21 cellular contexts compared by ENCODE assay signal in the genomic region with DNA sequence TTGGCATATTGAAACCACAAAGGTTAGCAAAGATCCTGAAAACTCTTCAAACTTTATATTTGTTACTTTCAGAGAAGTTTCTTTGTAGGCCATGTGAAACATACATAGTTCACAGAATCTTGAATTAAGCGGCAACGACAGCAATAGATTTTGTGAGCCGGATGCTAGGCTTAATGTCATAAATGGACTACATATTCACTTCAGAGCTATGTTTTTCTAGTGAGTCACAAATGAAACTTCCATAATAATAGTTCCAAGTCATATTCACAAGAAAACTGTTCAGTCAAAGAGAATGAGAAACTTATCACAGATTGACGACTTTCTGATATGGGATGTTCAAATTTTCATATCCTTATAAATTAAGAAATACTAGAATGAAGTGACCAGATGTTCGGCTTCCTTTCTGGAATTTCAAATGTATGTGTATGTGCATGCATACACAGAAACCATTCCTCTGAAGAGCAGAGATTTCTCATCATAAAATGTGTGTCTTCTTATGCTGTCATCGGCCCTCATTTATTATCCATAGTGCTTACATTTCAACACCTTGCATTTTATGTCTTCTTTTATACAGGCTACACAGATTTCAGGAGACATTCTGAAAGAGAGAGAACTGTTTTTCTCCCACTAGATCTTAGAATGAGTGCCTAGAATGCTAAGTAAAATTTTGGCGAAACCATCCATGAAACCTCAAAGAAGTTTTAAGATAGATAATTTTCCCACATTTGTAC.
DNase-seq lines count a peak whose midpoint lies in the region; ATAC-seq and TF ChIP-seq lines count a peak whose summit lies in the region.
"Had no signal": no experiment of that assay in that cellular context is flagged by ENCODE, and none has a peak within 500 bp of the region (broad histone marks: within the 10 kb centered on the region; RNA-seq: fewer than 3 reads in every experiment).

No MANE protein-coding gene starts in this region.

- in situ Hi-C loops in astrocyte of the spinal cord (cut with HindIII; ENCODE audit: low sequenced_read_pairs) = no loop called here

- ATAC-seq in GM18498 (IDR thresholded peaks at IDR 0.05; ENCODE audit: unreplicated experiment) (peak; percentile 36), HG03039 (IDR thresholded peaks at IDR 0.05; ENCODE audit: unreplicated experiment) (peak; percentile 3), GM18868 (IDR thresholded peaks at IDR 0.05; ENCODE audit: unreplicated experiment) (no peak)
- ATAC-seq: activated CD8-positive, alpha-beta T cell treated with anti-CD3 and anti-CD28 coated beads for 36 hours; GM23338; left ventricle myocardium superior; natural killer cell had no signal

- no peak overlapping the region for H3K4me3 ChIP-seq in astrocyte of the spinal cord (ENCODE audit: low read depth, low read length)
- no peak overlapping the region for H3K4me3 ChIP-seq in skeletal muscle cell (ENCODE audit: low read depth, low read length)
- H3K4me3 ChIP-seq: cardiac muscle cell, GM23338, hepatocyte, right atrium auricular region had no signal

- TF ChIP-seq CTCF in astrocyte of the spinal cord (IDR thresholded peaks at IDR 0.05; ENCODE audit: low read depth, low read length) = no peak

- DNase-seq in astrocyte of the spinal cord (ENCODE audit: low read depth, low spot score) (peak; percentile 75), skeletal muscle cell (ENCODE audit: low read depth) (peak; percentile 58), GDM1 (lab: John Stamatoyannopoulos, UW) (no peak), NOMO-1 (lab: John Stamatoyannopoulos, UW; ENCODE audit: unreplicated experiment in 2 of 2) (no peak), DMS153 (lab: John Stamatoyannopoulos, UW) (no peak)
- DNase-seq: activated CD8-positive, alpha-beta T cell treated with anti-CD3 and anti-CD28 coated beads for 36 hours; activated gamma-delta T cell; CD4-positive, alpha-beta memory T cell; left ventricle myocardium superior; natural killer cell; NCI-H1436 treated with DMSO at 0.1 percent for 48 hours; SIG-M5; stimulated activated naive CD4-positive, alpha-beta T cell treated with Interleukin-2 at 50 U/mL for 16 hours; T1000 had no signal

Comparison
In these comparisons a context has a peak if more than half of its experiments do, and no peak if none do; other contexts are left out.
1. DNase-seq: peak in astrocyte of the spinal cord (single experiment) and skeletal muscle cell (single experiment); none in GDM1 (single experiment), NOMO-1 (0 of 2) and DMS153 (single experiment).